Comparison of ENCODE assay signal across 8 cellular contexts in the genomic region with DNA sequence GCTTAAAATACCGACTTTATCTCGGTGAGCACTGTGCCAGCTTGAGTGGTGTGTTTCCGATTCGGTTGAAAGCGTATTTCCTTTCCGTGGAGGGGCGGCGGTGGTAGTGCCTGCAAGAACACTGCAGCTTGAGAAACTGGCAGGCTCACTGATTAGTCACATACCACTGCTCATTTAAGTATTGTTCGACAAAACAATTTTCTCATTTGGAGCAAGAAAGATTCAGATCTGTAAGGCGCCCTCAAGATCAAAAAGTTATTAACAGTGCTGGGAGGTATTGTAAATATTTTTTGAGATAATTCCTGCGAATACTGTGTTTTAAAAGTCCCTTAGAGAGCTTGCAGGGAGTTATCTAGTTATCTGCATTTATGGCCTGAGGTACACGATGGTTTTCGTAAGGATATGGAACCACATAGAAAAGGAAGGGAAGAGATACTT. TPM values are rescaled to one million over a fixed set of nuclear protein-coding genes. Genes with fewer than 3 reads are reported as not detected.
DNase-seq lines count a peak whose midpoint lies in the region; ATAC-seq and TF ChIP-seq lines count a peak whose summit lies in the region.

No MANE protein-coding gene starts in this region.

- H3K27me3 ChIP-seq in ovary = no peaks in the 10 kb centered on the region

- peaks cover 17% of the 10 kb centered on the region for H3K36me3 Mint-ChIP-seq in activated naive CD8-positive, alpha-beta T cell treated with anti-CD3 and anti-CD28 coated beads for 36 hours

- no peaks in the 10 kb centered on the region for H3K9me3 ChIP-seq in ovary

- H3K36me3 ChIP-seq in ovary = no peaks in the 10 kb centered on the region

- H3K27ac Mint-ChIP-seq in activated naive CD8-positive, alpha-beta T cell treated with anti-CD3 and anti-CD28 coated beads for 36 hours = peak overlapping the region; percentile 96

- no peak for TF ChIP-seq CTCF in ovary (IDR thresholded peaks at IDR 0.05)

- H3K4me1 ChIP-seq in ovary (ENCODE audit: insufficient read depth) = peaks cover 7% of the 10 kb centered on the region

- no peaks in the 10 kb centered on the region for H3K9me3 Mint-ChIP-seq in activated naive CD8-positive, alpha-beta T cell treated with anti-CD3 and anti-CD28 coated beads for 36 hours

- WGBS in ovary, 3 donors = 1% methylated on average over 13 of the region's 13 CpGs

- in situ Hi-C loops in KBM-7 (cut with MboI; ENCODE audit: low pct_unique_long_range_greater_than_20kb, low sequenced_read_pairs) = no loop called here

- TF ChIP-seq POLR2A in ovary (IDR thresholded peaks at IDR 0.05) = no peak

- ATAC-seq in Right ventricle myocardium superior (ENCODE audit: poor library complexity) = peak; percentile 60
- ATAC-seq in HG03521 (IDR thresholded peaks at IDR 0.05; ENCODE audit: unreplicated experiment) = no peak

- TF ChIP-seq EP300 in ovary (IDR thresholded peaks at IDR 0.05) = no peak

- DNase-seq in COLO668 (lab: John Stamatoyannopoulos, UW; ENCODE audit: unreplicated experiment) (peak; percentile 34), KBM-7 (peak; percentile 92), SKM-1 treated with dmso at 0.1 percent for 144 hours (lab: John Stamatoyannopoulos, UW; ENCODE audit: unreplicated experiment) (peak; percentile 13), Right ventricle myocardium superior (peak; percentile 77), ovary (peak; percentile 33 to 52 (median 47))
- DNase-seq in activated naive CD8-positive, alpha-beta T cell treated with anti-CD3 and anti-CD28 coated beads for 36 hours = peak; percentile 63

- H3K4me3 Mint-ChIP-seq in activated naive CD8-positive, alpha-beta T cell treated with anti-CD3 and anti-CD28 coated beads for 36 hours = peak overlapping the region; percentile 90

- intact Hi-C loops in Right ventricle myocardium superior (cut with DNase I) = loop anchor here (5.0 kb wide), 1 partner anchor 168 kb away; the partner anchor contains the start of gene BRPF3
- intact Hi-C loops in ovary (cut with DNase I) = loop anchor here in 3 of 4 donors (2.0 to 5.0 kb wide), 4 partner anchors 63 to 168 kb away; partner anchors contain the start of gene BRPF3 (in 1 of the 3)

- no peak overlapping the region for H3K27ac ChIP-seq in ovary
- peak overlapping the region; percentile 84 for H3K27ac ChIP-seq in temporal lobe (ENCODE audit: low read depth, low read length)

- peaks cover 26% of the 10 kb centered on the region for H3K27me3 Mint-ChIP-seq in activated naive CD8-positive, alpha-beta T cell treated with anti-CD3 and anti-CD28 coated beads for 36 hours

- H3K4me1 Mint-ChIP-seq in activated naive CD8-positive, alpha-beta T cell treated with anti-CD3 and anti-CD28 coated beads for 36 hours = peaks cover 37% of the 10 kb centered on the region

- peak overlapping the region; percentile 98 for H3K4me3 ChIP-seq in ovary

RNA-seq across cellular contexts. Expression of gene MAPK14, which starts 1.3 kb away (rescaled TPM):
- 10 to 100 TPM; 40.7 TPM for total RNA-seq in activated naive CD8-positive, alpha-beta T cell treated with anti-CD3 and anti-CD28 coated beads for 36 hours
- 29.3 TPM for total RNA-seq in Right ventricle myocardium superior
- 10 to 100 TPM; 28.1 to 58.8 (median 37.1) TPM for total RNA-seq in ovary
- polyA plus RNA-seq in ovary = 10 to 100 TPM; 18.6 to 54.4 TPM
- total RNA-seq in temporal lobe = 42.3 TPM

RNA-seq across cellular contexts. Expression of gene SLC26A8, which starts 4.5 kb away (rescaled TPM):
- total RNA-seq in activated naive CD8-positive, alpha-beta T cell treated with anti-CD3 and anti-CD28 coated beads for 36 hours = under 1 TPM in 1 of 2 experiments, not detected in 1; 0.06 TPM
- total RNA-seq in Right ventricle myocardium superior (not detected), ovary (under 1 TPM in 3 of 7 donors, not detected in 4; 0.10 to 0.17 (median 0.12) TPM), temporal lobe (3.2 TPM)
- under 1 TPM; 0.07 to 0.10 TPM for polyA plus RNA-seq in ovary

Comparison
In these comparisons a context has a peak if more than half of its experiments do, and no peak if none do; other contexts are left out.
1. DNase-seq: peak in every context shown above with its lines; median percentile 92 in KBM-7; 77 in Right ventricle myocardium superior; 63 in activated naive CD8-positive, alpha-beta T cell treated with anti-CD3 and anti-CD28 coated beads for 36 hours; 47 in ovary; 34 in COLO668; 13 in SKM-1 treated with dmso at 0.1 percent for 144 hours.